In the genomic region with DNA sequence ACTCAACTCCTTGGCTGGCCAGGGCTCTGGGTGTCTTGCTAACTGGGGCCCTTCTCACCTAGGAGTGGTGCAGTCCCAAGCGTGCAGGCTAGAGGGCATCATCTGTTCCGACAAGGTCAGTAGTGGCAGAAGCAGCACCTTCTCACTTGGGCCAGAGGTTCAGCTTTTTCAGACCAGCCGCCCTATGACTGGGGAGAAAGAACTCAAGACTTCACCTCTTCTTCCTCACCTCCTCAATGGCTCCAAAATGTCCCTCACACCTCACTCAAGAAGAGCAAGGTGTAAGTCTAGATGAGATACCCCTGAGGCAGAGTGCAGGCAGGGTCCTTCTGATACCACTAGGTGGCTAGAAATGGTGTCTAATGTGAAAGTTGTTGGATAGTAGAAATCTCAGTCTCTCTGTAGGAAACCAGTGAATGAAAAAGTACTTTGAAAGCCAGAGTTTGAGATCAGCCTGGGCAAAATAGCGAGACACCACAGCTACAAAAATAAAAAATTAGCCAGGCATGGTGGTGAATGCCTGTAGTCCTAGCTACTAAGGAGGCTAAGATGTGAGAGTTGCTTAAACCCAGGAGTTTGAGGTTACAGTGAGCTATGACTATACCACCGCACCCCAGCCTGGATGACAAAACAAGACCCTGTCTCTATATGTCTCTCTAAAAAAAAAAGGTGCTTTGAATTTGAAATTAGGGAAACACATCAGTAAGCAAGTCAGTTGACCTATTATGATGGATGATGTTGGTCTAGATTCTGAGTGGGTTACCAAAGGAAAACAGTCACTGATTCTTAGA, we compare ENCODE assay signal across 8 cellular contexts. TPM values are rescaled to one million over a fixed set of nuclear protein-coding genes. Genes with fewer than 3 reads are reported as not detected.
DNase-seq lines count a peak whose midpoint lies in the region; ATAC-seq and TF ChIP-seq lines count a peak whose summit lies in the region.
"Had no signal": no experiment of that assay in that cellular context is flagged by ENCODE, and none has a peak within 500 bp of the region (broad histone marks: within the 10 kb centered on the region; RNA-seq: fewer than 3 reads in every experiment).

No MANE protein-coding gene starts in this region.

- no peaks in the 10 kb centered on the region for H3K27me3 ChIP-seq in DND-41 (ENCODE audit: insufficient read depth, low read length, poor library complexity)

- POLR2A ChIA-PET in activated CD8-positive, alpha-beta T cell treated with anti-CD3 and anti-CD28 coated beads for 36 hours (lab: Charles Lee): interaction anchor here (0.8 kb wide), 1 partner anchor 47 kb away, joined by 3 read pairs; no protein-coding TSS in a partner anchor

- ATAC-seq in DND-41 (ENCODE audit: insufficient read depth, low read depth) (no peak; the same call in 2 of the 3 replicates), memory B cell (ENCODE audit: low read depth) (peak; percentile 83)
- peak; percentile 72 for ATAC-seq in activated CD8-positive, alpha-beta T cell treated with anti-CD3 and anti-CD28 coated beads for 36 hours

- H3K36me3 Mint-ChIP-seq in activated CD8-positive, alpha-beta T cell treated with anti-CD3 and anti-CD28 coated beads for 36 hours (ENCODE audit: low read depth): no peaks in the 10 kb centered on the region
- peaks cover 2% of the 10 kb centered on the region for H3K36me3 Mint-ChIP-seq in memory B cell

- H4K20me1 ChIP-seq in DND-41 (ENCODE audit: insufficient read depth, low read length): no peaks in the 10 kb centered on the region

- intact Hi-C loops in activated CD8-positive, alpha-beta T cell treated with anti-CD3 and anti-CD28 coated beads for 36 hours (cut with micrococcal nuclease): no loop called here
- intact Hi-C loops in posterior cingulate gyrus (cut with DNase I): no loop called here

- CTCF ChIA-PET in activated CD8-positive, alpha-beta T cell treated with anti-CD3 and anti-CD28 coated beads for 36 hours (lab: Charles Lee): interaction anchor here (0.8 to 7.7 kb wide), 18 partner anchors 9 to 312 kb away, joined by 3 to 48 read pairs (median 8); a partner anchor contains a TSS

- H3K27me3 Mint-ChIP-seq in activated CD8-positive, alpha-beta T cell treated with anti-CD3 and anti-CD28 coated beads for 36 hours: no peaks in the 10 kb centered on the region
- peaks cover 6% of the 10 kb centered on the region for H3K27me3 Mint-ChIP-seq in memory B cell

- no peaks in the 10 kb centered on the region for H3K9me3 ChIP-seq in DND-41 (ENCODE audit: insufficient read depth, low read length, severe bottlenecking)

- H3K4me1 ChIP-seq in DND-41 (ENCODE audit: insufficient read depth, low read length): peaks cover 4% of the 10 kb centered on the region; the same call in 1 of the 2 replicates

- no peak overlapping the region for H3K9ac ChIP-seq in DND-41 (ENCODE audit: low read depth, low read length)

- peaks cover 11% of the 10 kb centered on the region for H3K4me1 Mint-ChIP-seq in activated CD8-positive, alpha-beta T cell treated with anti-CD3 and anti-CD28 coated beads for 36 hours (ENCODE audit: low read depth)
- H3K4me1 Mint-ChIP-seq in memory B cell: peaks cover 10% of the 10 kb centered on the region

- no peak for DNase-seq in DND-41
- peak; percentile 25 for DNase-seq in HCEC 1CT
- peak; percentile 30 for DNase-seq in activated CD8-positive, alpha-beta T cell treated with anti-CD3 and anti-CD28 coated beads for 36 hours
- peak in 1 of 2 donors; percentile 21 for DNase-seq in memory B cell (ENCODE audit: low spot score in 2 of 2)
- DNase-seq in posterior cingulate gyrus: no peak
- DNase-seq in T1000 (lab: John Stamatoyannopoulos, UW): no peak
- DNase-seq in AG08396 (ENCODE audit: low spot score): no peak
- DNase-seq: midbrain had no signal

- H3K36me3 ChIP-seq in DND-41 (ENCODE audit: insufficient read depth, low read length): no peaks in the 10 kb centered on the region

- no peak overlapping the region for H3K27ac Mint-ChIP-seq in activated CD8-positive, alpha-beta T cell treated with anti-CD3 and anti-CD28 coated beads for 36 hours
- no peak overlapping the region for H3K27ac Mint-ChIP-seq in memory B cell

- H3K79me2 ChIP-seq in DND-41 (ENCODE audit: insufficient read depth, low read length): no peaks in the 10 kb centered on the region

- H3K4me2 ChIP-seq in DND-41 (ENCODE audit: insufficient read depth, low read length): no peak overlapping the region

- H3K4me3 ChIP-seq in DND-41 (ENCODE audit: low read depth in 1 of 2, low read length in 2 of 2): no peak overlapping the region

- no peak overlapping the region for H3K4me3 Mint-ChIP-seq in activated CD8-positive, alpha-beta T cell treated with anti-CD3 and anti-CD28 coated beads for 36 hours
- no peak overlapping the region for H3K4me3 Mint-ChIP-seq in memory B cell

- TF ChIP-seq CTCF in DND-41 (IDR thresholded peaks at IDR 0.05; ENCODE audit: borderline replicate concordance, extremely low read depth, low read length, poor library complexity, severe bottlenecking): peak; percentile 48
- peak; percentile 58 for TF ChIP-seq CTCF in activated CD8-positive, alpha-beta T cell treated with anti-CD3 and anti-CD28 coated beads for 36 hours (IDR thresholded peaks at IDR 0.05)

- H2AFZ ChIP-seq in DND-41 (ENCODE audit: low read depth, low read length): no peak overlapping the region

- H3K9me3 Mint-ChIP-seq in activated CD8-positive, alpha-beta T cell treated with anti-CD3 and anti-CD28 coated beads for 36 hours: peaks cover 2% of the 10 kb centered on the region
- no peaks in the 10 kb centered on the region for H3K9me3 Mint-ChIP-seq in memory B cell

- no peak overlapping the region for H3K27ac ChIP-seq in DND-41 (ENCODE audit: low read length)

RNA-seq across cellular contexts. Expression of a gene that starts 8.6 kb away (rescaled TPM):
- total RNA-seq in activated CD8-positive, alpha-beta T cell treated with anti-CD3 and anti-CD28 coated beads for 36 hours: not detected

RNA-seq across cellular contexts. Expression of a gene that starts 40.4 kb away (rescaled TPM):
- under 1 TPM; 0.54 to 0.81 TPM for total RNA-seq in activated CD8-positive, alpha-beta T cell treated with anti-CD3 and anti-CD28 coated beads for 36 hours

Comparison
In these comparisons a context has a peak if more than half of its experiments do, and no peak if none do; other contexts are left out.
1. DNase-seq: peak in HCEC 1CT (single experiment) and activated CD8-positive, alpha-beta T cell treated with anti-CD3 and anti-CD28 coated beads for 36 hours (single experiment); none in DND-41 (single experiment), posterior cingulate gyrus (0 of 10), T1000 (single experiment) and AG08396 (single experiment).